Comparison of ENCODE assay signal across 1 cellular context in genomic region chr1:51331206-51332100, GRCh38.
A peak's percentile ranks its signal among the peaks of the same experiment; 100 is the strongest.
TF ChIP-seq lines count a peak whose summit lies in the region.

No MANE protein-coding gene starts in this region.

TF ChIP-seq in K562, 482 proteins besides CTCF, POLR2A, EP300 and RAD21 (continues in another document):
- TF ChIP-seq ZNF318 (IDR thresholded peaks at IDR 0.05; ENCODE audit: borderline replicate concordance in 1 of 2, low read depth in 1 of 2) (0 out of 4 replicates have a peak, but pooled peaks of 1 of the 2 experiments have one; percentile 57), ZNF584 (CRISPR knock-in tag; IDR thresholded peaks at IDR 0.05; ENCODE audit: low read depth) (peak; percentile 78; the same call in 1 of the 2 replicates), KLF10 (CRISPR knock-in tag; IDR thresholded peaks at IDR 0.05) (no peak), CEBPG (CRISPR knock-in tag; IDR thresholded peaks at IDR 0.05) (peak; percentile 80), CEBPG (tag; conservative IDR thresholded peaks at IDR 0.05 in 1 of 2, IDR thresholded peaks at IDR 0.05 in 1 of 2) (peak in 1 of 2 experiments; percentile 88; a peak in 3 of 4 replicates), CREB3 (tag; conservative IDR thresholded peaks at IDR 0.05; ENCODE audit: low read depth) (peak; percentile 86), CREBBP (IDR thresholded peaks at IDR 0.05; ENCODE audit: low read depth, low read length) (no peak), ZBTB40 (IDR thresholded peaks at IDR 0.05) (0 out of 2 replicates have a peak, but pooled peaks have one; percentile 31), ZBTB40 (CRISPR knock-in tag; IDR thresholded peaks at IDR 0.05) (no peak), POLR3A (IDR thresholded peaks at IDR 0.05; ENCODE audit: borderline replicate concordance, extremely low read depth, insufficient read depth, insufficient read length) (no peak), E2F1 (CRISPR knock-in tag; IDR thresholded peaks at IDR 0.05) (no peak; the same call in 1 of the 2 replicates), KDM5B (IDR thresholded peaks at IDR 0.05; ENCODE audit: insufficient replicate concordance, low read depth, low read length) (peak; percentile 92), ESRRA (IDR thresholded peaks at IDR 0.05; ENCODE audit: borderline replicate concordance, low read depth) (peak; percentile 43; the same call in 1 of the 2 replicates), PHB2 (IDR thresholded peaks at IDR 0.05; ENCODE audit: low read depth) (no peak), PHF8 (IDR thresholded peaks at IDR 0.05; ENCODE audit: borderline replicate concordance, low read length) (peak; percentile 68; the same call in 1 of the 2 replicates), MYBL2 (IDR thresholded peaks at IDR 0.05; ENCODE audit: low read depth) (no peak), MYBL2 (CRISPR knock-in tag; IDR thresholded peaks at IDR 0.05; ENCODE audit: borderline replicate concordance) (no peak), ZNF436 (CRISPR knock-in tag; IDR thresholded peaks at IDR 0.05) (peak; percentile 84), SPI1 (IDR thresholded peaks at IDR 0.05; ENCODE audit: borderline replicate concordance, low read depth, low read length) (peak; percentile 24; the same call in 1 of the 2 replicates), CHAMP1 (IDR thresholded peaks at IDR 0.05) (peak; percentile 42; the same call in 1 of the 2 replicates), MTA1 (IDR thresholded peaks at IDR 0.05; ENCODE audit: borderline replicate concordance) (peak; percentile 78; the same call in 1 of the 2 replicates), PML (IDR thresholded peaks at IDR 0.05; ENCODE audit: low read length) (peak; percentile 54; the same call in 1 of the 2 replicates), ARID2 (IDR thresholded peaks at IDR 0.05) (no peak), NONO (IDR thresholded peaks at IDR 0.05; ENCODE audit: low read depth in 2 of 2, low read length in 1 of 2) (peak in 1 of 2 experiments; percentile 38; a peak in 1 of 4 replicates), RUNX1 (IDR thresholded peaks at IDR 0.05; ENCODE audit: low read depth) (peak; percentile 63; the same call in 1 of the 2 replicates), FOXK1 (CRISPR knock-in tag; IDR thresholded peaks at IDR 0.05; ENCODE audit: borderline replicate concordance) (no peak), RNF219 (CRISPR knock-in tag; IDR thresholded peaks at IDR 0.05) (peak; percentile 32; the same call in 1 of the 2 replicates), CHD4 (IDR thresholded peaks at IDR 0.05; ENCODE audit: insufficient read depth, insufficient replicate concordance, low read depth, low read length, poor library complexity, severe bottlenecking) (peak; percentile 2), DPF2 (IDR thresholded peaks at IDR 0.05) (peak; percentile 95)
